In the genomic region with DNA sequence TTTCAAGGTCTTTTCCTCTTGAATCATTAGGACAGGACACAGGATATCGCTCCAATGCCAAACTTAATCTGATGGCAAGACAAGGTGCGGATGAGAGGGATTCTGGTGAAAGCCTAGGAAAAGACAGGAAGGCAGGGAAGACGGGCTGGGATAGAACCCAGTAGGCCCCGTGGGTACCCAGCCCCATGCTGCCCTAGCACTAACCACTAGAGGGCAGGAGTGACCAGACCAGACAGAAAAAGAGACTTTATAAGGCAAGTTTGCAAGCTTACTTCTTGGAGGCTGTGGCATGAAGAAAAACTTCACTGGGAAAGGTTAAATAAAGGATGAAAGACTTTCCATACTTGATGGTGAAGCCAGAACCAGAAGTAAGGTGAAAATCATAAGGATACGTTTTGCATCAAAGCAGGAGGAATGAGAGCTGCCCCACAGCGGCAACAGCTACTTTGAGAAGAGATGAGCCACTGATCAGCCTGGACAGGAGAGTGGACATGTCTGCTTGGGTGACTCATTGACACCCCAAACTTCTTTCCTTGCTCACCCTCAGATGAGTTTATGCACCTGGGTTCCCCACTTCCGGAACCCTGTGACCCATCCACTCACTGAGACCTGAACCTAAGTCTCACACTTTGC, we compare ENCODE assay signal across 9 cellular contexts. TPM values are rescaled to one million over a fixed set of nuclear protein-coding genes. Genes with fewer than 3 reads are reported as not detected.
A peak's percentile ranks its signal among the peaks of the same experiment; 100 is the strongest.
DNase-seq lines count a peak whose midpoint lies in the region; ATAC-seq, FAIRE-seq and TF ChIP-seq lines count a peak whose summit lies in the region.
"Had no signal": no experiment of that assay in that cellular context is flagged by ENCODE, and none has a peak within 500 bp of the region (broad histone marks: within the 10 kb centered on the region; RNA-seq: fewer than 3 reads in every experiment).

No MANE protein-coding gene starts in this region.

- no TSS peak for BruUV-seq in Panc1 (replicated peaks; lab: Mats Ljungman, UMichigan)

- no peak overlapping the region for H3K27ac ChIP-seq in Panc1 (ENCODE audit: low read length)
- no peak overlapping the region for H3K27ac ChIP-seq in spleen
- H3K27ac ChIP-seq: neutrophil had no signal

- H3K4me3 ChIP-seq in Panc1 (ENCODE audit: low read depth in 2 of 2, low read length in 2 of 2) (no peak overlapping the region), spleen (no peak overlapping the region)

- intact Hi-C loops in Panc1 (cut with micrococcal nuclease; ENCODE audit: unreplicated experiment) (loop anchor here (2.0 kb wide), 1 partner anchor 184 kb away; no protein-coding TSS in a partner anchor), spleen (cut with DNase I; ENCODE audit: low total_unique reads) (loop anchor here (10.0 kb wide), 1 partner anchor 186 kb away; no protein-coding TSS in a partner anchor)

- peak; percentile 81; the same call in 1 of the 2 replicates for ATAC-seq in Panc1
- ATAC-seq in HG03469 (IDR thresholded peaks at IDR 0.05; ENCODE audit: unreplicated experiment), result no peak
- no peak for ATAC-seq in GM21515 (IDR thresholded peaks at IDR 0.05; ENCODE audit: unreplicated experiment)

- DNase-seq in C1 segment of cervical spinal cord (lab: John Stamatoyannopoulos, UW), result peak in 9 of 14 donors; percentile 1 to 41 (median 21)
- peak; percentile 26 for DNase-seq in H54 (ENCODE audit: insufficient read length, low spot score)
- peak; percentile 42 for DNase-seq in Panc1 (ENCODE audit: low read depth, low spot score)
- DNase-seq in anterior cingulate cortex (lab: John Stamatoyannopoulos, UW), result peak in 46 of 58 donors; percentile 2 to 69 (median 19)
- peak; percentile 12 to 59 for DNase-seq in hippocampal formation (lab: John Stamatoyannopoulos, UW)
- no peak for DNase-seq in spleen

- TF ChIP-seq POLR2A in H54 (IDR thresholded peaks at IDR 0.05; ENCODE audit: low read depth, low read length), result no peak
- TF ChIP-seq POLR2A in spleen (IDR thresholded peaks at IDR 0.05), result peak in 1 of 3 donors; percentile 7

- H3K4me1 ChIP-seq in Panc1 (ENCODE audit: control insufficient read depth, insufficient read depth, low read length), result no peaks in the 10 kb centered on the region
- H3K4me1 ChIP-seq in spleen, result peaks cover 0 to 7% (median 0%) of the 10 kb centered on the region in 6 donors

- no peak for FAIRE-seq in H54 (lab: Jason Lieb, UNC)

- H3K9me3 ChIP-seq in Panc1 (ENCODE audit: control insufficient read depth, insufficient read depth, low read depth, low read length) (no peaks in the 10 kb centered on the region), spleen (no peaks in the 10 kb centered on the region)
- H3K9me3 ChIP-seq: neutrophil had no signal

- POLR2A ChIA-PET in Panc1 (lab: Charles Lee), result no interaction called here

- CTCF ChIA-PET in Panc1 (lab: Charles Lee), result interaction anchor here (0.8 to 1.7 kb wide), 2 partner anchors 31 to 186 kb away, joined by 3 to 5 read pairs; no protein-coding TSS in a partner anchor

- in situ Hi-C loops in Panc1 (cut with HindIII; ENCODE audit: low pct_unique_long_range_greater_than_20kb, low sequenced_read_pairs), result no loop called here

- 38 to 46% (median 41%) methylated on average over 7 of the region's 7 CpGs for WGBS in spleen, 5 donors

- H3K27me3 ChIP-seq in Panc1 (ENCODE audit: control insufficient read depth, insufficient read depth, low read length) (no peaks in the 10 kb centered on the region; the same call in 1 of the 2 replicates), spleen (replicated peaks in 1 of 7) (no peaks in the 10 kb centered on the region)

- no peaks in the 10 kb centered on the region for H3K36me3 ChIP-seq in Panc1 (ENCODE audit: control insufficient read depth, insufficient read depth, low read length)
- no peaks in the 10 kb centered on the region for H3K36me3 ChIP-seq in spleen
- H3K36me3 ChIP-seq: neutrophil had no signal

- TF ChIP-seq CTCF in Panc1 (IDR thresholded peaks at IDR 0.05) (peak; percentile 82), spleen (IDR thresholded peaks at IDR 0.05 in 8 of 11, conservative IDR thresholded peaks at IDR 0.05 in 3 of 11) (peak; percentile 55 to 90 (median 84))

RNA-seq across cellular contexts. Expression of gene SYN3, which starts 39.8 kb away (rescaled TPM):
- total RNA-seq in Panc1 (2021; ENCODE audit: unreplicated experiment) (not detected), spleen (1 to 10 TPM; 1.0 to 8.4 (median 2.9) TPM)
- not detected for polyA plus RNA-seq in Panc1 (2012; ENCODE audit: insufficient read length)
- 1 to 10 TPM in 1 of 3 donors, under 1 TPM in 2; 0.65 to 3.6 (median 0.96) TPM for polyA plus RNA-seq in spleen
